11 cellular contexts compared by ENCODE assay signal in the genomic region with DNA sequence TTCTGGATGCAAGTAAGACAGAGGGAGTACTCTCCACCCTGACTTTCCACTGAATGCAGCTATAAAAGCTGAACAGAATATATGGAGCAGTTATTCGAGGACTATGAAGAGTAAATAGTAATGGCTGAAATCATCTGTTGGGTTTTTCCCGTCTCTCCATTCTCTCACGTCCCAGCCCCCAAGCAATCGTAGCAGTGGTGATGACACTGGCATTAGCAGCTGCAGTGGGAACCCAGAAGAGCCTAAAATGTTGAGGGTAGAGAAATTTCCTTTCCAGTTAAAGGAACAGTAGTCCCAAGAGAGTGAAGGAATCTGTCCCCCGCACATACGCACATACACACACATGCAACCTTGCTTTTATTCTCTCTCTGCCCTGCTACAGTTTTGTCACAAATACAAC.
"Had no signal": no experiment of that assay in that cellular context is flagged by ENCODE, and none has a peak within 500 bp of the region (broad histone marks: within the 10 kb centered on the region; RNA-seq: fewer than 3 reads in every experiment).

No MANE protein-coding gene starts in this region.

- H3K27me3 ChIP-seq: testis had no signal

- H3K4me1 ChIP-seq: testis had no signal

- H3K27ac ChIP-seq: testis had no signal

- H3K4me3 ChIP-seq: testis had no signal

- DNase-seq: activated CD4-positive, alpha-beta T cell treated with anti-CD3 and anti-CD28 coated beads, Interleukin-2, amount 10 ng/mL, durations not matched to agents 7 days and 5 days; activated CD4-positive, CD25-positive, alpha-beta regulatory T cell; activated CD8-positive, alpha-beta memory T cell treated with anti-CD3 and anti-CD28 coated beads for 24 hours; cerebellar nuclear complex; dermis blood vessel endothelial cell; head of caudate nucleus; stimulated activated CD4-positive, alpha-beta T cell treated with anti-CD3 and anti-CD28 coated beads, Interleukin-4, amount 100 ng/mL, for 1 hour; stimulated activated CD8-positive, alpha-beta memory T cell treated with anti-CD3 and anti-CD28 coated beads, Interleukin-4, amount 100 ng/mL, for 48 hours; stimulated activated naive CD8-positive, alpha-beta T cell treated with anti-CD3 and anti-CD28 coated beads, Interleukin-15, amount 100 ng/mL, for 72 hours; T-helper 2 cell; testis had no signal

- H3K9me3 ChIP-seq: testis had no signal
